8 cellular contexts compared by ENCODE assay signal in genomic region chr10:75401569-75402485, GRCh38. TPM values are rescaled to one million over a fixed set of nuclear protein-coding genes. Genes with fewer than 3 reads are reported as not detected.
A peak's percentile ranks its signal among the peaks of the same experiment; 100 is the strongest.
DNase-seq lines count a peak whose midpoint lies in the region; ATAC-seq and TF ChIP-seq lines count a peak whose summit lies in the region.

Gene ZNF503, minus strand, starts transcription at chr10:75401764. Its CDS starts 345 bp downstream, at chr10:75401419.

- peaks cover 29% of the 10 kb centered on the region for H3K4me1 Mint-ChIP-seq in activated T-helper 1 cell treated with anti-CD3 and anti-CD28 coated beads, Interleukin-12 subunit alpha, Interleukin-12 subunit beta, Interleukin-2, Interleukin-4 antibody, amounts not matched to agents 30 ng/mL and 10 ng/mL and 1 ng/mL, durations not matched to agents 14 hours and 24 hours and 36 hours (ENCODE audit: low read depth)
- H3K4me1 Mint-ChIP-seq in naive thymus-derived CD4-positive, alpha-beta T cell = peaks cover 21 to 37% (median 34%) of the 10 kb centered on the region in 7 donors

- no peaks in the 10 kb centered on the region for H3K9me3 ChIP-seq in naive thymus-derived CD4-positive, alpha-beta T cell (ENCODE audit: control insufficient read depth in 2 of 3, low read length in 3 of 3)

- CTCF ChIA-PET in naive thymus-derived CD4-positive, alpha-beta T cell (lab: Charles Lee) = no interaction called here

- peak within 1 kb of the TSS; percentile 92 for H3K4me3 ChIP-seq in fibroblast of villous mesenchyme (ENCODE audit: low read depth, low read length)
- peak within 1 kb of the TSS; percentile 55 for H3K4me3 ChIP-seq in naive thymus-derived CD4-positive, alpha-beta T cell (ENCODE audit: low read length)

- peak within 1 kb of the TSS; percentile 64 for H3K27ac Mint-ChIP-seq in activated T-helper 1 cell treated with anti-CD3 and anti-CD28 coated beads, Interleukin-12 subunit alpha, Interleukin-12 subunit beta, Interleukin-2, Interleukin-4 antibody, amounts not matched to agents 30 ng/mL and 10 ng/mL and 1 ng/mL, durations not matched to agents 14 hours and 24 hours and 36 hours
- H3K27ac Mint-ChIP-seq in naive thymus-derived CD4-positive, alpha-beta T cell = peak within 1 kb of the TSS in 1 of 9 donors; percentile 50

- H3K4me1 ChIP-seq in naive thymus-derived CD4-positive, alpha-beta T cell (ENCODE audit: control insufficient read depth in 2 of 2, insufficient read depth in 2 of 2, low read length in 2 of 2) = peaks cover 6 to 15% of the 10 kb centered on the region in 2 donors

- H3K36me3 Mint-ChIP-seq in activated T-helper 1 cell treated with anti-CD3 and anti-CD28 coated beads, Interleukin-12 subunit alpha, Interleukin-12 subunit beta, Interleukin-2, Interleukin-4 antibody, amounts not matched to agents 30 ng/mL and 10 ng/mL and 1 ng/mL, durations not matched to agents 14 hours and 24 hours and 36 hours (ENCODE audit: low read depth) = peaks cover 3% of the 10 kb centered on the region
- peaks cover 0 to 7% (median 4%) of the 10 kb centered on the region in 5 donors for H3K36me3 Mint-ChIP-seq in naive thymus-derived CD4-positive, alpha-beta T cell

- H3K27me3 ChIP-seq in naive thymus-derived CD4-positive, alpha-beta T cell (ENCODE audit: control insufficient read depth in 2 of 2, insufficient read depth in 2 of 2, low read length in 2 of 2) = peaks cover 0 to 5% of the 10 kb centered on the region in 2 donors

- POLR2A ChIA-PET in naive thymus-derived CD4-positive, alpha-beta T cell (lab: Charles Lee) = no interaction called here

- peak; percentile 60 to 95 (median 91) for DNase-seq in C1 segment of cervical spinal cord (lab: John Stamatoyannopoulos, UW)
- DNase-seq in NCI-H446 treated with DMSO at 0.1 percent for 48 hours (lab: John Stamatoyannopoulos, UW) = peak; percentile 91
- no peak for DNase-seq in activated T-helper 1 cell treated with anti-CD3 and anti-CD28 coated beads, Interleukin-12 subunit alpha, Interleukin-12 subunit beta, Interleukin-2, Interleukin-4 antibody, amounts not matched to agents 30 ng/mL and 10 ng/mL and 1 ng/mL, durations not matched to agents 14 hours and 24 hours and 36 hours (ENCODE audit: low spot score)
- peak; percentile 95 for DNase-seq in fibroblast of villous mesenchyme (ENCODE audit: low read depth)
- DNase-seq in naive thymus-derived CD4-positive, alpha-beta T cell = no peak
- peak; percentile 98 for DNase-seq in ureter (ENCODE audit: low spot score)

- H3K36me3 ChIP-seq in naive thymus-derived CD4-positive, alpha-beta T cell (ENCODE audit: control insufficient read depth in 2 of 3, insufficient read depth in 3 of 3, low read length in 3 of 3) = no peaks in the 10 kb centered on the region

- peaks cover 64% of the 10 kb centered on the region for H3K27me3 Mint-ChIP-seq in activated T-helper 1 cell treated with anti-CD3 and anti-CD28 coated beads, Interleukin-12 subunit alpha, Interleukin-12 subunit beta, Interleukin-2, Interleukin-4 antibody, amounts not matched to agents 30 ng/mL and 10 ng/mL and 1 ng/mL, durations not matched to agents 14 hours and 24 hours and 36 hours (ENCODE audit: insufficient read depth)
- H3K27me3 Mint-ChIP-seq in naive thymus-derived CD4-positive, alpha-beta T cell = peaks cover 46 to 69% (median 52%) of the 10 kb centered on the region in 5 donors

- ATAC-seq in GM19023 (IDR thresholded peaks at IDR 0.05; ENCODE audit: unreplicated experiment) = peak; percentile 57
- ATAC-seq in HG03378 (IDR thresholded peaks at IDR 0.05; ENCODE audit: unreplicated experiment) = peak; percentile 46
- peak; percentile 74 for ATAC-seq in naive thymus-derived CD4-positive, alpha-beta T cell

- H3K4me3 Mint-ChIP-seq in activated T-helper 1 cell treated with anti-CD3 and anti-CD28 coated beads, Interleukin-12 subunit alpha, Interleukin-12 subunit beta, Interleukin-2, Interleukin-4 antibody, amounts not matched to agents 30 ng/mL and 10 ng/mL and 1 ng/mL, durations not matched to agents 14 hours and 24 hours and 36 hours = peak within 1 kb of the TSS; percentile 79
- H3K4me3 Mint-ChIP-seq in naive thymus-derived CD4-positive, alpha-beta T cell = peak within 1 kb of the TSS; percentile 80 to 91 (median 86)

- intact Hi-C loops in activated T-helper 1 cell treated with anti-CD3 and anti-CD28 coated beads, Interleukin-12 subunit alpha, Interleukin-12 subunit beta, Interleukin-2, Interleukin-4 antibody, amounts not matched to agents 30 ng/mL and 10 ng/mL and 1 ng/mL, durations not matched to agents 14 hours and 24 hours and 36 hours (cut with micrococcal nuclease) = loop anchor here (5.0 kb wide), 1 partner anchor 105 kb away; no protein-coding TSS in a partner anchor
- intact Hi-C loops in naive thymus-derived CD4-positive, alpha-beta T cell (cut with micrococcal nuclease) = loop anchor here (2.0 to 10.0 kb wide), 5 partner anchors 635 to 1710 kb away; no protein-coding TSS in a partner anchor

- H3K27ac ChIP-seq in naive thymus-derived CD4-positive, alpha-beta T cell (ENCODE audit: low read depth, low read length) = no peak within 1 kb of the TSS

- TF ChIP-seq CTCF in fibroblast of villous mesenchyme (IDR thresholded peaks at IDR 0.05; ENCODE audit: insufficient read depth, low read depth, low read length) = no peak

- no peaks in the 10 kb centered on the region for H3K9me3 Mint-ChIP-seq in activated T-helper 1 cell treated with anti-CD3 and anti-CD28 coated beads, Interleukin-12 subunit alpha, Interleukin-12 subunit beta, Interleukin-2, Interleukin-4 antibody, amounts not matched to agents 30 ng/mL and 10 ng/mL and 1 ng/mL, durations not matched to agents 14 hours and 24 hours and 36 hours
- peaks cover 0 to 6% (median 1%) of the 10 kb centered on the region in 11 donors for H3K9me3 Mint-ChIP-seq in naive thymus-derived CD4-positive, alpha-beta T cell

RNA-seq across cellular contexts. Expression of gene ZNF503, which starts in this region (rescaled TPM):
- total RNA-seq in activated T-helper 1 cell treated with anti-CD3 and anti-CD28 coated beads, Interleukin-12 subunit alpha, Interleukin-12 subunit beta, Interleukin-2, Interleukin-4 antibody, amounts not matched to agents 30 ng/mL and 10 ng/mL and 1 ng/mL, durations not matched to agents 14 hours and 24 hours and 36 hours = 0.07 TPM in 1 of 2 replicates, not detected in the other
- total RNA-seq in fibroblast of villous mesenchyme (7.8 and 11.9 TPM in 2 replicates), ureter (25.2 TPM)
- total RNA-seq in naive thymus-derived CD4-positive, alpha-beta T cell = 1 to 10 TPM in 1 of 5 experiments, under 1 TPM in 3, not detected in 1; 0.07 to 3.6 (median 0.54) TPM
- not detected for polyA plus RNA-seq in naive thymus-derived CD4-positive, alpha-beta T cell

Comparison
In these comparisons a context has a peak if more than half of its experiments do, and no peak if none do; other contexts are left out.
1. DNase-seq: peak in C1 segment of cervical spinal cord (14 of 14), NCI-H446 treated with DMSO at 0.1 percent for 48 hours (single experiment), fibroblast of villous mesenchyme (single experiment) and ureter (single experiment); none in activated T-helper 1 cell treated with anti-CD3 and anti-CD28 coated beads, Interleukin-12 subunit alpha, Interleukin-12 subunit beta, Interleukin-2, Interleukin-4 antibody, amounts not matched to agents 30 ng/mL and 10 ng/mL and 1 ng/mL, durations not matched to agents 14 hours and 24 hours and 36 hours (single experiment) and naive thymus-derived CD4-positive, alpha-beta T cell (0 of 9).
2. Peak in every context shown above with its lines, with median percentiles within 50 percentile points of each other: ATAC-seq.